In genomic region chr14:68580096-68580640, GRCh38 we compare ENCODE assay signal across 18 cellular contexts.
DNase-seq lines count a peak whose midpoint lies in the region; ATAC-seq and TF ChIP-seq lines count a peak whose summit lies in the region.
"Had no signal": no experiment of that assay in that cellular context is flagged by ENCODE, and none has a peak within 500 bp of the region (broad histone marks: within the 10 kb centered on the region; RNA-seq: fewer than 3 reads in every experiment).

No MANE protein-coding gene starts in this region.

- peak overlapping the region; percentile 40 for H4K91ac ChIP-seq in IMR-90 (ENCODE audit: insufficient read depth, low read depth, low read length)

- peaks cover 9% of the 10 kb centered on the region for H3K36me3 Mint-ChIP-seq in brain
- H3K36me3 Mint-ChIP-seq in nephron (ENCODE audit: low read depth), result peaks cover 9% of the 10 kb centered on the region
- H3K36me3 Mint-ChIP-seq in activated naive CD4-positive, alpha-beta T cell treated with anti-CD3 and anti-CD28 coated beads, Interleukin-2, amount 10 ng/mL, durations not matched to agents 7 days and 5 days, result peaks cover 2% of the 10 kb centered on the region
- H3K36me3 Mint-ChIP-seq: activated naive CD4-positive, alpha-beta T cell treated with anti-CD3 and anti-CD28 coated beads, Interleukin-2, amount 50 U/mL, for 72 hours; natural killer cell treated with Interleukin-12 subunit alpha and Interleukin-12 subunit beta and Interleukin-15 and Interleukin-18, amount 100 ng/mL, for 72 hours had no signal

- H3K79me1 ChIP-seq in IMR-90 (ENCODE audit: low read depth in 1 of 2, low read length in 2 of 2), result peaks cover 0 to 19% of the 10 kb centered on the region in 2 experiments; a peak in 2 of 4 replicates

- H3K4me3 Mint-ChIP-seq in brain, result no peak overlapping the region
- peak overlapping the region in 1 of 3 experiments; percentile 1 for H3K4me3 Mint-ChIP-seq in nephron
- no peak overlapping the region for H3K4me3 Mint-ChIP-seq in activated naive CD4-positive, alpha-beta T cell treated with anti-CD3 and anti-CD28 coated beads, Interleukin-2, amount 10 ng/mL, durations not matched to agents 7 days and 5 days
- H3K4me3 Mint-ChIP-seq: activated CD8-positive, alpha-beta T cell treated with anti-CD3 and anti-CD28 coated beads for 36 hours; natural killer cell treated with Interleukin-12 subunit alpha and Interleukin-12 subunit beta and Interleukin-15 and Interleukin-18, amount 100 ng/mL, for 72 hours had no signal

- dilution Hi-C loops in IMR-90 (cut with HindIII; ENCODE audit: low sequenced_read_pairs, unreplicated experiment), result no loop called here

- H3K56ac ChIP-seq in IMR-90 (ENCODE audit: extremely low read depth, insufficient read depth, low read length), result no peak overlapping the region

- no peaks in the 10 kb centered on the region for H3K9me3 ChIP-seq in IMR-90 (ENCODE audit: control insufficient read depth, insufficient read depth, low read length)
- H3K9me3 ChIP-seq in stomach smooth muscle (ENCODE audit: control insufficient read depth in 2 of 2, low read length in 2 of 2), result no peaks in the 10 kb centered on the region

- H3K27me3 ChIP-seq in IMR-90 (ENCODE audit: control insufficient read depth, insufficient read depth, low read length) (no peaks in the 10 kb centered on the region), stomach smooth muscle (ENCODE audit: control insufficient read depth in 1 of 2, insufficient read depth in 2 of 2, low read length in 2 of 2) (no peaks in the 10 kb centered on the region)

- intact Hi-C loops in IMR-90 (cut with micrococcal nuclease), result no loop called here

- no peaks in the 10 kb centered on the region for H3K36me3 ChIP-seq in IMR-90 (ENCODE audit: control insufficient read depth, insufficient read depth, low read length)
- H3K36me3 ChIP-seq in stomach smooth muscle (ENCODE audit: control insufficient read depth in 2 of 2, insufficient read depth in 2 of 2, low read length in 2 of 2), result no peaks in the 10 kb centered on the region

- H4K8ac ChIP-seq in IMR-90 (ENCODE audit: low read depth in 2 of 2, low read length in 2 of 2), result peak overlapping the region in 1 of 2 experiments; percentile 26; a peak in 1 of 4 replicates

- peak overlapping the region; percentile 43 for H3K18ac ChIP-seq in IMR-90 (ENCODE audit: low read depth, low read length)

- peaks cover 6 to 18% (median 15%) of the 10 kb centered on the region in 5 experiments for H3K9me3 Mint-ChIP-seq in brain
- H3K9me3 Mint-ChIP-seq in nephron, result peaks cover 11% of the 10 kb centered on the region
- H3K9me3 Mint-ChIP-seq in activated naive CD4-positive, alpha-beta T cell treated with anti-CD3 and anti-CD28 coated beads, Interleukin-2, amount 10 ng/mL, durations not matched to agents 7 days and 5 days, result peaks cover 2% of the 10 kb centered on the region

- H3K27ac ChIP-seq in IMR-90 (ENCODE audit: insufficient read depth, low read length) (no peak overlapping the region), stomach smooth muscle (ENCODE audit: low read length) (peak overlapping the region; percentile 18)
- H3K27ac ChIP-seq: epithelial cell of prostate had no signal

- no peak for ATAC-seq in IMR-90 (ENCODE audit: low read depth)
- ATAC-seq in HG03159 (IDR thresholded peaks at IDR 0.05; ENCODE audit: unreplicated experiment), result no peak
- ATAC-seq: activated CD8-positive, alpha-beta T cell treated with anti-CD3 and anti-CD28 coated beads for 36 hours; activated naive CD4-positive, alpha-beta T cell treated with anti-CD3 and anti-CD28 coated beads, Interleukin-2, amount 50 U/mL, for 72 hours had no signal

- peak overlapping the region; percentile 83 for H3K4ac ChIP-seq in IMR-90 (ENCODE audit: low read depth, low read length)

- no peak for DNase-seq in IMR-90
- no peak for DNase-seq in activated naive CD4-positive, alpha-beta T cell treated with anti-CD3 and anti-CD28 coated beads, Interleukin-2, amount 10 ng/mL, durations not matched to agents 7 days and 5 days
- no peak for DNase-seq in KG1 (lab: John Stamatoyannopoulos, UW)
- DNase-seq: activated CD8-positive, alpha-beta T cell treated with anti-CD3 and anti-CD28 coated beads for 36 hours; activated T-cell treated with anti-CD3 and anti-CD28 coated beads, Interleukin-2, amount 50 U/mL, for 48 hours; COR-L47; foreskin melanocyte; NCI-H1417 treated with DMSO at 0.1 percent for 48 hours; NCI-H2171; NCI-H526 treated with DMSO at 0.1 percent for 48 hours; T-helper 2 cell had no signal

- no peak for TF ChIP-seq RAD21 in IMR-90 (IDR thresholded peaks at IDR 0.05; ENCODE audit: low read length)

- H2AFZ ChIP-seq in IMR-90 (replicated peaks; ENCODE audit: low read length, poor library complexity), result no peak overlapping the region

- peak overlapping the region; percentile 44; the same call in 1 of the 2 replicates for H4K5ac ChIP-seq in IMR-90 (ENCODE audit: low read depth, low read length)

- H2BK5ac ChIP-seq in IMR-90 (ENCODE audit: low read depth, low read length, poor library complexity, severe bottlenecking), result peak overlapping the region; percentile 6

- POLR2A ChIA-PET in IMR-90 (lab: Charles Lee; ENCODE audit: unreplicated experiment), result no interaction called here

- H3K9me1 ChIP-seq in IMR-90 (ENCODE audit: insufficient read depth, low read length), result peaks cover 28% of the 10 kb centered on the region

- no peak for TF ChIP-seq CTCF in IMR-90 (conservative IDR thresholded peaks at IDR 0.05; ENCODE audit: low read depth, low read length)
- no peak for TF ChIP-seq CTCF in brain (conservative IDR thresholded peaks at IDR 0.05)
- no peak for TF ChIP-seq CTCF in nephron (IDR thresholded peaks at IDR 0.05; ENCODE audit: unreplicated experiment in 3 of 3)

- BruUV-seq in IMR-90 (replicated peaks; lab: Mats Ljungman, UMichigan), result no TSS peak

- H3K9ac ChIP-seq in IMR-90 (ENCODE audit: low read depth, low read length) (no peak overlapping the region), stomach smooth muscle (ENCODE audit: low read length in 2 of 2) (no peak overlapping the region)

- peak overlapping the region; percentile 75 for H3K14ac ChIP-seq in IMR-90 (replicated peaks; ENCODE audit: low read depth, low read length)

- in situ Hi-C loops in IMR-90 (cut with MboI; ENCODE audit: low sequenced_read_pairs), result no loop called here

- H3K23ac ChIP-seq in IMR-90 (ENCODE audit: low read depth, low read length), result no peak overlapping the region

- H2BK15ac ChIP-seq in IMR-90 (ENCODE audit: low read depth, low read length), result peak overlapping the region; percentile 60; the same call in 2 of the 3 replicates

- H3K4me2 ChIP-seq in IMR-90 (ENCODE audit: low read depth, low read length), result no peak overlapping the region

- H3K27ac Mint-ChIP-seq in brain, result peak overlapping the region in 3 of 5 experiments; percentile 64 to 92 (median 79)
- peak overlapping the region; percentile 87 to 94 (median 93) for H3K27ac Mint-ChIP-seq in nephron
- H3K27ac Mint-ChIP-seq in activated naive CD4-positive, alpha-beta T cell treated with anti-CD3 and anti-CD28 coated beads, Interleukin-2, amount 10 ng/mL, durations not matched to agents 7 days and 5 days, result no peak overlapping the region
- H3K27ac Mint-ChIP-seq: activated CD8-positive, alpha-beta T cell treated with anti-CD3 and anti-CD28 coated beads for 36 hours; activated naive CD4-positive, alpha-beta T cell treated with anti-CD3 and anti-CD28 coated beads, Interleukin-2, amount 50 U/mL, for 72 hours; natural killer cell treated with Interleukin-12 subunit alpha and Interleukin-12 subunit beta and Interleukin-15 and Interleukin-18, amount 100 ng/mL, for 72 hours had no signal

- TF ChIP-seq POLR2A in IMR-90 (IDR thresholded peaks at IDR 0.05; ENCODE audit: low read depth, low read length), result no peak

- H2BK20ac ChIP-seq in IMR-90 (ENCODE audit: low read depth, low read length), result peak overlapping the region; percentile 88

- peak overlapping the region; percentile 79 for H2BK120ac ChIP-seq in IMR-90 (ENCODE audit: low read depth, low read length)

- WGBS in IMR-90 (ENCODE audit: extremely low coverage in 2 of 2, insufficient read length in 1 of 2), 2 experiments, result 88% methylated on average over 5 of the region's 9 CpGs; no CpG with 5 or more reads in 1 of the 2 experiments

- H2AK9ac ChIP-seq in IMR-90 (replicated peaks; ENCODE audit: low read depth, low read length, poor library complexity), result peak overlapping the region; percentile 58

- no peaks in the 10 kb centered on the region for H4K20me1 ChIP-seq in IMR-90 (ENCODE audit: insufficient read depth, low read length)

- H2AK5ac ChIP-seq in IMR-90 (ENCODE audit: low read depth, low read length), result peak overlapping the region; percentile 93

- H3K27me3 Mint-ChIP-seq in brain (peaks cover 4% of the 10 kb centered on the region), nephron (ENCODE audit: low read depth) (no peaks in the 10 kb centered on the region)
- H3K27me3 Mint-ChIP-seq in activated naive CD4-positive, alpha-beta T cell treated with anti-CD3 and anti-CD28 coated beads, Interleukin-2, amount 10 ng/mL, durations not matched to agents 7 days and 5 days, result peaks cover 8% of the 10 kb centered on the region
- H3K27me3 Mint-ChIP-seq: activated CD8-positive, alpha-beta T cell treated with anti-CD3 and anti-CD28 coated beads for 36 hours; natural killer cell treated with Interleukin-12 subunit alpha and Interleukin-12 subunit beta and Interleukin-15 and Interleukin-18, amount 100 ng/mL, for 72 hours had no signal

- H3K4me3 ChIP-seq in IMR-90 (ENCODE audit: insufficient read depth, low read depth, low read length), result no peak overlapping the region
- no peak overlapping the region for H3K4me3 ChIP-seq in stomach smooth muscle (ENCODE audit: low read length in 2 of 2)

- H3K4me1 ChIP-seq in IMR-90 (ENCODE audit: control insufficient read depth, insufficient read depth, low read length) (peaks cover 32% of the 10 kb centered on the region), stomach smooth muscle (ENCODE audit: control insufficient read depth, insufficient read depth, low read length) (peaks cover 11% of the 10 kb centered on the region)

- CTCF ChIA-PET in IMR-90 (lab: Yijun Ruan, JAX), result no interaction called here
- CTCF ChIA-PET in activated naive CD4-positive, alpha-beta T cell treated with anti-CD3 and anti-CD28 coated beads, Interleukin-2, amount 10 ng/mL, durations not matched to agents 7 days and 5 days (lab: Charles Lee), result no interaction called here

- H3K4me1 Mint-ChIP-seq in brain, result peaks cover 56% of the 10 kb centered on the region
- peaks cover 68% of the 10 kb centered on the region for H3K4me1 Mint-ChIP-seq in nephron
- H3K4me1 Mint-ChIP-seq in activated naive CD4-positive, alpha-beta T cell treated with anti-CD3 and anti-CD28 coated beads, Interleukin-2, amount 10 ng/mL, durations not matched to agents 7 days and 5 days, result no peaks in the 10 kb centered on the region

TF ChIP-seq in IMR-90, 13 proteins besides CTCF, POLR2A, EP300 and RAD21 (continues in another document):
- TF ChIP-seq SMC3 (IDR thresholded peaks at IDR 0.05; ENCODE audit: low read depth, low read length) (no peak), NFE2L2 (IDR thresholded peaks at IDR 0.05; ENCODE audit: low read depth, low read length) (no peak), CEBPB (IDR thresholded peaks at IDR 0.05; ENCODE audit: low read depth, low read length) (no peak)
